1 cellular context compared by ENCODE assay signal in the genomic region with DNA sequence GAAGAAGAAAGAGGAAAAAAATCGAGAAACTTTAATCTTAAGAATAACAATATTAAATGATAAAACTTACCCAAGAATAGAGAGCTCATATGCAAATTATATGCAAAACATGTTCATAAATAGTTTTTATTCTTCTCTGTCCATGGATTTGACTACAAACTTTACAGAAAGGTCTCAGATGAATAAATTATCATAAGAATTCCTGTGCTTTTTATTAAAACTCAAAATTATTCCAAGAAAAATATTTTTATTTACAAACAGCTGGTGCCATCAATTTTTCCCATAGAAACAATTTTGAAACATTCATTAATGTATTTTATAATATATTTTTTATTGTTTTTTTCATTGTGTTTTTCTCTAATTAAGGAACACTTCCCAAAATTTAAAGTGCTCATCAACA.
TF ChIP-seq lines count a peak whose summit lies in the region.

No MANE protein-coding gene starts in this region.

TF ChIP-seq in K562, 482 proteins besides CTCF, POLR2A, EP300 and RAD21 (continued from another document):
- TF ChIP-seq, protein P1, sequence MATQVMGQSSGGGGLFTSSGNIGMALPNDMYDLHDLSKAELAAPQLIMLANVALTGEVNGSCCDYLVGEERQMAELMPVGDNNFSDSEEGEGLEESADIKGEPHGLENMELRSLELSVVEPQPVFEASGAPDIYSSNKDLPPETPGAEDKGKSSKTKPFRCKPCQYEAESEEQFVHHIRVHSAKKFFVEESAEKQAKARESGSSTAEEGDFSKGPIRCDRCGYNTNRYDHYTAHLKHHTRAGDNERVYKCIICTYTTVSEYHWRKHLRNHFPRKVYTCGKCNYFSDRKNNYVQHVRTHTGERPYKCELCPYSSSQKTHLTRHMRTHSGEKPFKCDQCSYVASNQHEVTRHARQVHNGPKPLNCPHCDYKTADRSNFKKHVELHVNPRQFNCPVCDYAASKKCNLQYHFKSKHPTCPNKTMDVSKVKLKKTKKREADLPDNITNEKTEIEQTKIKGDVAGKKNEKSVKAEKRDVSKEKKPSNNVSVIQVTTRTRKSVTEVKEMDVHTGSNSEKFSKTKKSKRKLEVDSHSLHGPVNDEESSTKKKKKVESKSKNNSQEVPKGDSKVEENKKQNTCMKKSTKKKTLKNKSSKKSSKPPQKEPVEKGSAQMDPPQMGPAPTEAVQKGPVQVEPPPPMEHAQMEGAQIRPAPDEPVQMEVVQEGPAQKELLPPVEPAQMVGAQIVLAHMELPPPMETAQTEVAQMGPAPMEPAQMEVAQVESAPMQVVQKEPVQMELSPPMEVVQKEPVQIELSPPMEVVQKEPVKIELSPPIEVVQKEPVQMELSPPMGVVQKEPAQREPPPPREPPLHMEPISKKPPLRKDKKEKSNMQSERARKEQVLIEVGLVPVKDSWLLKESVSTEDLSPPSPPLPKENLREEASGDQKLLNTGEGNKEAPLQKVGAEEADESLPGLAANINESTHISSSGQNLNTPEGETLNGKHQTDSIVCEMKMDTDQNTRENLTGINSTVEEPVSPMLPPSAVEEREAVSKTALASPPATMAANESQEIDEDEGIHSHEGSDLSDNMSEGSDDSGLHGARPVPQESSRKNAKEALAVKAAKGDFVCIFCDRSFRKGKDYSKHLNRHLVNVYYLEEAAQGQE (CRISPR knock-in tag; IDR thresholded peaks at IDR 0.05; ENCODE audit: low read depth), result no peak
- TF ChIP-seq KLF1 (tag; IDR thresholded peaks at IDR 0.05), result no peak
- TF ChIP-seq ZNF57 (CRISPR knock-in tag; IDR thresholded peaks at IDR 0.05), result no peak
- no peak for TF ChIP-seq ZNF551 (CRISPR knock-in tag; IDR thresholded peaks at IDR 0.05)
- TF ChIP-seq POLR2G (IDR thresholded peaks at IDR 0.05; ENCODE audit: low read depth, low read length), result peak; percentile 36; the same call in 1 of the 2 replicates
- TF ChIP-seq, protein P2, sequence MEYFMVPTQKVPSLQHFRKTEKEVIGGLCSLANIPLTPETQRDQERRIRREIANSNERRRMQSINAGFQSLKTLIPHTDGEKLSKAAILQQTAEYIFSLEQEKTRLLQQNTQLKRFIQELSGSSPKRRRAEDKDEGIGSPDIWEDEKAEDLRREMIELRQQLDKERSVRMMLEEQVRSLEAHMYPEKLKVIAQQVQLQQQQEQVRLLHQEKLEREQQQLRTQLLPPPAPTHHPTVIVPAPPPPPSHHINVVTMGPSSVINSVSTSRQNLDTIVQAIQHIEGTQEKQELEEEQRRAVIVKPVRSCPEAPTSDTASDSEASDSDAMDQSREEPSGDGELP (CRISPR knock-in tag; IDR thresholded peaks at IDR 0.05; ENCODE audit: borderline replicate concordance), result no peak
- no peak for TF ChIP-seq CTBP1 (IDR thresholded peaks at IDR 0.05; ENCODE audit: borderline replicate concordance)
- TF ChIP-seq, protein P3, sequence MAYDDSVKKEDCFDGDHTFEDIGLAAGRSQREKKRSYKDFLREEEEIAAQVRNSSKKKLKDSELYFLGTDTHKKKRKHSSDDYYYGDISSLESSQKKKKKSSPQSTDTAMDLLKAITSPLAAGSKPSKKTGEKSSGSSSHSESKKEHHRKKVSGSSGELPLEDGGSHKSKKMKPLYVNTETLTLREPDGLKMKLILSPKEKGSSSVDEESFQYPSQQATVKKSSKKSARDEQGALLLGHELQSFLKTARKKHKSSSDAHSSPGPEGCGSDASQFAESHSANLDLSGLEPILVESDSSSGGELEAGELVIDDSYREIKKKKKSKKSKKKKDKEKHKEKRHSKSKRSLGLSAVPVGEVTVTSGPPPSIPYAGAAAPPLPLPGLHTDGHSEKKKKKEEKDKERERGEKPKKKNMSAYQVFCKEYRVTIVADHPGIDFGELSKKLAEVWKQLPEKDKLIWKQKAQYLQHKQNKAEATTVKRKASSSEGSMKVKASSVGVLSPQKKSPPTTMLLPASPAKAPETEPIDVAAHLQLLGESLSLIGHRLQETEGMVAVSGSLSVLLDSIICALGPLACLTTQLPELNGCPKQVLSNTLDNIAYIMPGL (CRISPR knock-in tag; IDR thresholded peaks at IDR 0.05), result no peak
- TF ChIP-seq FOXA1 (IDR thresholded peaks at IDR 0.05; ENCODE audit: borderline replicate concordance), result no peak
- TF ChIP-seq EHMT2 (IDR thresholded peaks at IDR 0.05), result no peak
- TF ChIP-seq RFX7 (CRISPR knock-in tag; IDR thresholded peaks at IDR 0.05), result no peak
- no peak for TF ChIP-seq MED1 (CRISPR knock-in tag; IDR thresholded peaks at IDR 0.05; ENCODE audit: borderline replicate concordance)
- peak; percentile 59 for TF ChIP-seq U2AF1 (optimal IDR thresholded peaks at IDR 0.05; ENCODE audit: low read depth, low read length)
- TF ChIP-seq, protein P4, sequence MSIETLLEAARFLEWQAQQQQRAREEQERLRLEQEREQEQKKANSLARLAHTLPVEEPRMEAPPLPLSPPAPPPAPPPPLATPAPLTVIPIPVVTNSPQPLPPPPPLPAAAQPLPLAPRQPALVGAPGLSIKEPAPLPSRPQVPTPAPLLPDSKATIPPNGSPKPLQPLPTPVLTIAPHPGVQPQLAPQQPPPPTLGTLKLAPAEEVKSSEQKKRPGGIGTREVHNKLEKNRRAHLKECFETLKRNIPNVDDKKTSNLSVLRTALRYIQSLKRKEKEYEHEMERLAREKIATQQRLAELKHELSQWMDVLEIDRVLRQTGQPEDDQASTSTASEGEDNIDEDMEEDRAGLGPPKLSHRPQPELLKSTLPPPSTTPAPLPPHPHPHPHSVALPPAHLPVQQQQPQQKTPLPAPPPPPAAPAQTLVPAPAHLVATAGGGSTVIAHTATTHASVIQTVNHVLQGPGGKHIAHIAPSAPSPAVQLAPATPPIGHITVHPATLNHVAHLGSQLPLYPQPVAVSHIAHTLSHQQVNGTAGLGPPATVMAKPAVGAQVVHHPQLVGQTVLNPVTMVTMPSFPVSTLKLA (conservative IDR thresholded peaks at IDR 0.05), result no peak
- TF ChIP-seq SMAD4 (CRISPR knock-in tag; conservative IDR thresholded peaks at IDR 0.05), result no peak
- no peak for TF ChIP-seq ZNF174 (CRISPR knock-in tag; IDR thresholded peaks at IDR 0.05)
- TF ChIP-seq TCFL5 (CRISPR knock-in tag; conservative IDR thresholded peaks at IDR 0.05), result no peak
- TF ChIP-seq ZEB2 (IDR thresholded peaks at IDR 0.05), result no peak
- TF ChIP-seq, protein P5, sequence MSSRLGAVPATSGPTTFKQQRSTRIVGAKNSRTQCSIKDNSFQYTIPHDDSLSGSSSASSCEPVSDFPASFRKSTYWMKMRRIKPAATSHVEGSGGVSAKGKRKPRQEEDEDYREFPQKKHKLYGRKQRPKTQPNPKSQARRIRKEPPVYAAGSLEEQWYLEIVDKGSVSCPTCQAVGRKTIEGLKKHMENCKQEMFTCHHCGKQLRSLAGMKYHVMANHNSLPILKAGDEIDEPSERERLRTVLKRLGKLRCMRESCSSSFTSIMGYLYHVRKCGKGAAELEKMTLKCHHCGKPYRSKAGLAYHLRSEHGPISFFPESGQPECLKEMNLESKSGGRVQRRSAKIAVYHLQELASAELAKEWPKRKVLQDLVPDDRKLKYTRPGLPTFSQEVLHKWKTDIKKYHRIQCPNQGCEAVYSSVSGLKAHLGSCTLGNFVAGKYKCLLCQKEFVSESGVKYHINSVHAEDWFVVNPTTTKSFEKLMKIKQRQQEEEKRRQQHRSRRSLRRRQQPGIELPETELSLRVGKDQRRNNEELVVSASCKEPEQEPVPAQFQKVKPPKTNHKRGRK (tag; IDR thresholded peaks at IDR 0.05), result peak; percentile 64; the same call in 1 of the 2 replicates
- no peak for TF ChIP-seq XRCC4 (IDR thresholded peaks at IDR 0.05; ENCODE audit: extremely low read depth, insufficient read depth, insufficient read length)
- TF ChIP-seq POLR2H (tag; IDR thresholded peaks at IDR 0.05; ENCODE audit: low read depth), result peak; percentile 49; the same call in 1 of the 2 replicates
- no peak for TF ChIP-seq BRD4 (IDR thresholded peaks at IDR 0.05)
- 0 out of 2 replicates have a peak, but pooled peaks have one; percentile 45 for TF ChIP-seq RBFOX2 (IDR thresholded peaks at IDR 0.05; ENCODE audit: low read depth, low read length)
- TF ChIP-seq BRF1 (IDR thresholded peaks at IDR 0.05; ENCODE audit: borderline replicate concordance, extremely low read depth, insufficient read length), result no peak
- no peak for TF ChIP-seq SMAD1 (IDR thresholded peaks at IDR 0.05; ENCODE audit: low read depth, low read length, partially characterized antibody)
- TF ChIP-seq, protein P6, sequence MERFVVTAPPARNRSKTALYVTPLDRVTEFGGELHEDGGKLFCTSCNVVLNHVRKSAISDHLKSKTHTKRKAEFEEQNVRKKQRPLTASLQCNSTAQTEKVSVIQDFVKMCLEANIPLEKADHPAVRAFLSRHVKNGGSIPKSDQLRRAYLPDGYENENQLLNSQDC (CRISPR knock-in tag; IDR thresholded peaks at IDR 0.05), result no peak
TF ChIP-seq in K562: peak in this region for 5.
